21 cellular contexts compared by ENCODE assay signal in the genomic region with DNA sequence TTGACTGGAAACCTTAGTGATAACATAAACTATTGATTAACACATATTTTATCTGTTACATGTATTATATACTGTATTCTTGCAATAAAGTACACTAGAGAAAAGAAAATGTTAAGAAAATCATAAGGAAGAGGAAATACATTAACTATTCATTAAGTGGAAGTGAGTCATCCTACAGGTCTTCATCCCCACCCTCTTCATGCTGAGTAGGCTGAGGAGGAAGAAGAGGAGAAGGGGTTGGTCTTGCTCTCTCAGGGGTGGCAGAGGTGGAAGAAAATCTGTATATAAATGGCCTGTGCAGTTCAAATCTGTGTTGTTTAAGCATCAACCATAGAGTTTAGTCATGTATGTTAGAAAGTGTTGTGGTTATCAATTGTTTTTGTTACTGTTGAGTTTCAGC.
"Had no signal": no experiment of that assay in that cellular context is flagged by ENCODE, and none has a peak within 500 bp of the region (broad histone marks: within the 10 kb centered on the region; RNA-seq: fewer than 3 reads in every experiment).

No MANE protein-coding gene starts in this region.

- DNase-seq: NCI-H1092, NCI-H1105 treated with DMSO at 0.1 percent for 48 hours, NCI-H1417 treated with DMSO at 0.1 percent for 48 hours, NCI-H146, NCI-H1694 treated with DMSO at 0.1 percent for 48 hours, NCI-H1930, NCI-H2081, NCI-H2107, NCI-H2227 treated with DMSO at 0.1 percent for 48 hours, NCI-H524, NCI-H526 treated with DMSO at 0.1 percent for 48 hours, NCI-H748 treated with DMSO at 0.1 percent for 48 hours, Right ventricle myocardium superior, RPMI8226, SIG-M5 had no signal

- H3K36me3 ChIP-seq: SJSA1 had no signal

- H3K4me1 ChIP-seq: SJSA1 had no signal

- H3K27ac ChIP-seq: SJSA1, SK-N-MC had no signal

- H3K4me3 Mint-ChIP-seq: IgD-negative memory B cell had no signal

- H3K27me3 Mint-ChIP-seq: IgD-negative memory B cell had no signal

- H3K4me1 Mint-ChIP-seq: IgD-negative memory B cell had no signal

- H3K27ac Mint-ChIP-seq: IgD-negative memory B cell had no signal

- H3K4me3 ChIP-seq: K562, SJSA1, SK-N-MC had no signal

- H3K9me3 ChIP-seq: SJSA1 had no signal

- FAIRE-seq: HTR-8/SVneo, K562, RCC 7860 had no signal

- H3K27me3 ChIP-seq: SJSA1 had no signal

- ATAC-seq: K562 had no signal
